In genomic region chr16:86555763-86556130, GRCh38 we compare ENCODE assay signal across 8 cellular contexts. TPM values are rescaled to one million over a fixed set of nuclear protein-coding genes. Genes with fewer than 3 reads are reported as not detected.
DNase-seq lines count a peak whose midpoint lies in the region; ATAC-seq, FAIRE-seq and TF ChIP-seq lines count a peak whose summit lies in the region.

No MANE protein-coding gene starts in this region.

- ATAC-seq in SK-N-SH treated with all-trans-retinoic acid at 6 μM for 48 hours = no peak
- ATAC-seq in activated T-helper 17 cell treated with anti-CD3 and anti-CD28 coated beads, Interleukin-2, amount 50 U/mL, for 72 hours (replicated peaks) = no peak
- ATAC-seq in HG03135 (IDR thresholded peaks at IDR 0.05; ENCODE audit: unreplicated experiment) = no peak

- H3F3A ChIP-seq in SK-N-SH (replicated peaks; ENCODE audit: insufficient read depth) = peaks cover 12% of the 10 kb centered on the region

- no peak for TF ChIP-seq CTCF in SK-N-SH (IDR thresholded peaks at IDR 0.05)
- no peak for TF ChIP-seq CTCF in kidney (IDR thresholded peaks at IDR 0.05; ENCODE audit: borderline replicate concordance, extremely low read depth, insufficient read depth)

- intact Hi-C loops in kidney (cut with DNase I) = no loop called here

- peaks cover 13% of the 10 kb centered on the region for H3K79me2 ChIP-seq in SK-N-SH (ENCODE audit: insufficient read depth)

- H3K4me3 Mint-ChIP-seq in activated T-helper 17 cell treated with anti-CD3 and anti-CD28 coated beads, Interleukin-2, amount 50 U/mL, for 72 hours = peak overlapping the region; percentile 89

- no peak for TF ChIP-seq RAD21 in SK-N-SH (IDR thresholded peaks at IDR 0.05; ENCODE audit: low read length)

- no peaks in the 10 kb centered on the region for H3K9me2 ChIP-seq in SK-N-SH

- peak overlapping the region; percentile 94 for H3K4me2 ChIP-seq in SK-N-SH

- peak overlapping the region; percentile 75 to 98 for H3K4me3 ChIP-seq in SK-N-SH (ENCODE audit: low read depth in 2 of 2, low read length in 1 of 2)
- peak overlapping the region; percentile 92 to 95 for H3K4me3 ChIP-seq in kidney (ENCODE audit: low read length in 2 of 2)

- H3K27ac ChIP-seq in SK-N-SH (ENCODE audit: low read depth in 2 of 2, low read length in 1 of 2) = no peak overlapping the region
- no peak overlapping the region for H3K27ac ChIP-seq in kidney (ENCODE audit: low read depth in 2 of 2, low read length in 2 of 2)
- peak overlapping the region; percentile 23 for H3K27ac ChIP-seq in temporal lobe (ENCODE audit: low read depth, low read length)

- H2AFZ ChIP-seq in SK-N-SH (ENCODE audit: low read depth) = peak overlapping the region; percentile 84; the same call in 1 of the 2 replicates

- H3K9ac ChIP-seq in SK-N-SH = peak overlapping the region; percentile 83
- H3K9ac ChIP-seq in kidney (ENCODE audit: low read length in 2 of 2) = peak overlapping the region; percentile 78 to 97

- H3K4me1 ChIP-seq in SK-N-SH (ENCODE audit: control insufficient read depth in 1 of 2, insufficient read depth in 2 of 2, low read depth in 1 of 2, low read length in 1 of 2) (peaks cover 0 to 12% of the 10 kb centered on the region in 2 experiments; a peak in 2 of 4 replicates), kidney (ENCODE audit: control insufficient read depth in 1 of 2, insufficient read depth in 1 of 2, low read depth in 1 of 2, low read length in 2 of 2) (peaks cover 0 to 6% of the 10 kb centered on the region in 2 donors)

- H3K36me3 ChIP-seq in SK-N-SH (replicated peaks in 1 of 2; ENCODE audit: control insufficient read depth in 1 of 2, insufficient read depth in 2 of 2, low read length in 1 of 2) (peaks cover 7 to 11% of the 10 kb centered on the region in 2 experiments), kidney (ENCODE audit: control insufficient read depth in 1 of 2, insufficient read depth in 2 of 2, low read length in 2 of 2) (no peaks in the 10 kb centered on the region)

- WGBS in SK-N-SH (ENCODE audit: low lambda C conversion rate) = 27% methylated on average over 6 of the region's 16 CpGs

- H3K9me3 Mint-ChIP-seq in activated T-helper 17 cell treated with anti-CD3 and anti-CD28 coated beads, Interleukin-2, amount 50 U/mL, for 72 hours = no peaks in the 10 kb centered on the region

- peak overlapping the region; percentile 97 for H3K27ac Mint-ChIP-seq in activated T-helper 17 cell treated with anti-CD3 and anti-CD28 coated beads, Interleukin-2, amount 50 U/mL, for 72 hours

- H4K20me1 ChIP-seq in SK-N-SH (ENCODE audit: insufficient read depth) = no peaks in the 10 kb centered on the region

- H3K27me3 ChIP-seq in SK-N-SH (ENCODE audit: insufficient read depth) = no peaks in the 10 kb centered on the region; the same call in 1 of the 2 replicates

- FAIRE-seq in kidney (lab: Jason Lieb, UNC) = no peak

- TF ChIP-seq EP300 in SK-N-SH (IDR thresholded peaks at IDR 0.05; ENCODE audit: borderline replicate concordance in 1 of 2, low read depth in 1 of 2, low read length in 1 of 2) = no peak

- in situ Hi-C loops in KBM-7 (cut with MboI; ENCODE audit: low pct_unique_long_range_greater_than_20kb, low sequenced_read_pairs) = loop anchor here (25.0 kb wide), 1 partner anchor 507 kb away; no protein-coding TSS in a partner anchor

- H3K27me3 Mint-ChIP-seq in activated T-helper 17 cell treated with anti-CD3 and anti-CD28 coated beads, Interleukin-2, amount 50 U/mL, for 72 hours = peaks cover 11% of the 10 kb centered on the region

- CTCF ChIA-PET in SK-N-SH (lab: Yijun Ruan, JAX) = interaction anchor here (0.7 to 1.2 kb wide), 3 partner anchors 9 to 734 kb away, joined by 3 to 7 read pairs (median 3); no protein-coding TSS in a partner anchor

- no peaks in the 10 kb centered on the region for H3K4me1 Mint-ChIP-seq in activated T-helper 17 cell treated with anti-CD3 and anti-CD28 coated beads, Interleukin-2, amount 50 U/mL, for 72 hours

- no peaks in the 10 kb centered on the region for H3K9me3 ChIP-seq in SK-N-SH
- H3K9me3 ChIP-seq in kidney (ENCODE audit: control insufficient read depth in 1 of 2, low read length in 2 of 2) = no peaks in the 10 kb centered on the region

- peaks cover 33% of the 10 kb centered on the region for H3K36me3 Mint-ChIP-seq in activated T-helper 17 cell treated with anti-CD3 and anti-CD28 coated beads, Interleukin-2, amount 50 U/mL, for 72 hours (ENCODE audit: low read depth)

- POLR2A ChIA-PET in SK-N-SH (lab: Yijun Ruan, JAX) = interaction anchor here (0.6 kb wide), 1 partner anchor 9 kb away, joined by 3 read pairs; no protein-coding TSS in a partner anchor

- no peak for DNase-seq in SK-N-SH
- peak; percentile 74 for DNase-seq in kidney
- no peak for DNase-seq in superior temporal gyrus (ENCODE audit: extremely low spot score)
- no peak for DNase-seq in KBM-7

TF ChIP-seq in SK-N-SH, 30 proteins besides CTCF, POLR2A, EP300 and RAD21 (continues in another document):
- TF ChIP-seq SMC3 (IDR thresholded peaks at IDR 0.05; ENCODE audit: low read depth, low read length) (no peak), FOSL2 (IDR thresholded peaks at IDR 0.05; ENCODE audit: borderline replicate concordance, low read depth) (no peak), YY1 (IDR thresholded peaks at IDR 0.05; ENCODE audit: low read depth) (no peak), RXRA (IDR thresholded peaks at IDR 0.05; ENCODE audit: borderline replicate concordance, low read depth) (no peak)

TF ChIP-seq in SK-N-SH treated with all-trans-retinoic acid at 6 μM for 48 hours, 23 proteins besides CTCF, POLR2A, EP300 and RAD21 (continues in another document):
- TF ChIP-seq CSDC2 (CRISPR knock-in tag; IDR thresholded peaks at IDR 0.05) (no peak), ZNF565 (CRISPR knock-in tag; conservative IDR thresholded peaks at IDR 0.05; ENCODE audit: low read depth) (no peak), OSR1 (CRISPR knock-in tag; IDR thresholded peaks at IDR 0.05) (no peak), ZC3H10 (CRISPR knock-in tag; IDR thresholded peaks at IDR 0.05) (no peak), CREB5 (CRISPR knock-in tag; IDR thresholded peaks at IDR 0.05; ENCODE audit: low read depth) (no peak), BACH2 (CRISPR knock-in tag; IDR thresholded peaks at IDR 0.05; ENCODE audit: borderline replicate concordance) (no peak), TOX (CRISPR knock-in tag; IDR thresholded peaks at IDR 0.05; ENCODE audit: borderline replicate concordance) (no peak), ZNF8 (CRISPR knock-in tag; IDR thresholded peaks at IDR 0.05) (no peak), ESRRG (CRISPR knock-in tag; IDR thresholded peaks at IDR 0.05) (no peak), PPARA (CRISPR knock-in tag; IDR thresholded peaks at IDR 0.05; ENCODE audit: borderline replicate concordance) (no peak), RARB (CRISPR knock-in tag; IDR thresholded peaks at IDR 0.05) (no peak), TCF4 (CRISPR knock-in tag; IDR thresholded peaks at IDR 0.05; ENCODE audit: borderline replicate concordance) (no peak), ISL1 (CRISPR knock-in tag; IDR thresholded peaks at IDR 0.05) (no peak), ZFP30 (CRISPR knock-in tag; IDR thresholded peaks at IDR 0.05) (no peak)

RNA-seq across cellular contexts. Expression of gene MTHFSD, which starts 0.7 kb away (rescaled TPM):
- 15.6 and 18.7 TPM in 2 replicates for polyA plus RNA-seq in SK-N-SH (2012; rRNA removed)
- polyA plus RNA-seq in SK-N-SH (2012; cell fraction: cytosol; rRNA removed) = 5.6 and 8.7 TPM in 2 replicates
- polyA plus RNA-seq in SK-N-SH (2012; cell fraction: nucleus; rRNA removed) = 61.2 and 70.2 TPM in 2 replicates
- total RNA-seq in activated T-helper 17 cell treated with anti-CD3 and anti-CD28 coated beads, Interleukin-2, amount 50 U/mL, for 72 hours = 10 to 100 TPM; 17.1 to 19.3 TPM
- total RNA-seq in kidney = 26.2 TPM
- 11.3 TPM for polyA plus RNA-seq in kidney (ENCODE audit: insufficient read depth, low read depth, low replicate concordance)
- total RNA-seq in temporal lobe = 13.3 TPM

RNA-seq across cellular contexts. Expression of gene FOXC2, which starts 10.9 kb away (rescaled TPM):
- 0.37 and 1.3 TPM in 2 replicates for polyA plus RNA-seq in SK-N-SH (2012; rRNA removed)
- polyA plus RNA-seq in SK-N-SH (2012; cell fraction: cytosol; rRNA removed) = 1.1 TPM in 2 replicates
- polyA plus RNA-seq in SK-N-SH (2012; cell fraction: nucleus; rRNA removed) = 2.0 TPM in 2 replicates
- total RNA-seq in activated T-helper 17 cell treated with anti-CD3 and anti-CD28 coated beads, Interleukin-2, amount 50 U/mL, for 72 hours = not detected
- 6.3 TPM for total RNA-seq in kidney
- polyA plus RNA-seq in kidney (ENCODE audit: insufficient read depth, low read depth, low replicate concordance) = 3.8 TPM
- 0.98 TPM for total RNA-seq in temporal lobe

RNA-seq across cellular contexts. Expression of gene FOXL1, which starts 22.6 kb away (rescaled TPM):
- 2.5 and 2.8 TPM in 2 replicates for polyA plus RNA-seq in SK-N-SH (2012; rRNA removed)
- polyA plus RNA-seq in SK-N-SH (2012; cell fraction: cytosol; rRNA removed) = 1.7 and 2.3 TPM in 2 replicates
- 5.7 and 15.3 TPM in 2 replicates for polyA plus RNA-seq in SK-N-SH (2012; cell fraction: nucleus; rRNA removed)
- total RNA-seq in activated T-helper 17 cell treated with anti-CD3 and anti-CD28 coated beads, Interleukin-2, amount 50 U/mL, for 72 hours = not detected
- total RNA-seq in kidney = 2.0 TPM
- polyA plus RNA-seq in kidney (ENCODE audit: insufficient read depth, low read depth, low replicate concordance) = 0.52 TPM
- 0.49 TPM for total RNA-seq in temporal lobe

RNA-seq across cellular contexts. Expression of gene FOXF1, which starts 45.4 kb away (rescaled TPM):
- polyA plus RNA-seq in SK-N-SH (2012; rRNA removed) (0.02 TPM in 1 of 2 replicates, not detected in the other), kidney (ENCODE audit: insufficient read depth, low read depth, low replicate concordance) (0.67 TPM)
- polyA plus RNA-seq in SK-N-SH (2012; cell fraction: cytosol; rRNA removed) = 0.01 TPM in 1 of 2 replicates, not detected in the other
- 0.02 and 0.04 TPM in 2 replicates for polyA plus RNA-seq in SK-N-SH (2012; cell fraction: nucleus; rRNA removed)
- not detected for total RNA-seq in activated T-helper 17 cell treated with anti-CD3 and anti-CD28 coated beads, Interleukin-2, amount 50 U/mL, for 72 hours
- total RNA-seq in kidney (0.57 TPM), temporal lobe (0.49 TPM)
